ENCODE assay signal across 21 cellular contexts in the genomic region with DNA sequence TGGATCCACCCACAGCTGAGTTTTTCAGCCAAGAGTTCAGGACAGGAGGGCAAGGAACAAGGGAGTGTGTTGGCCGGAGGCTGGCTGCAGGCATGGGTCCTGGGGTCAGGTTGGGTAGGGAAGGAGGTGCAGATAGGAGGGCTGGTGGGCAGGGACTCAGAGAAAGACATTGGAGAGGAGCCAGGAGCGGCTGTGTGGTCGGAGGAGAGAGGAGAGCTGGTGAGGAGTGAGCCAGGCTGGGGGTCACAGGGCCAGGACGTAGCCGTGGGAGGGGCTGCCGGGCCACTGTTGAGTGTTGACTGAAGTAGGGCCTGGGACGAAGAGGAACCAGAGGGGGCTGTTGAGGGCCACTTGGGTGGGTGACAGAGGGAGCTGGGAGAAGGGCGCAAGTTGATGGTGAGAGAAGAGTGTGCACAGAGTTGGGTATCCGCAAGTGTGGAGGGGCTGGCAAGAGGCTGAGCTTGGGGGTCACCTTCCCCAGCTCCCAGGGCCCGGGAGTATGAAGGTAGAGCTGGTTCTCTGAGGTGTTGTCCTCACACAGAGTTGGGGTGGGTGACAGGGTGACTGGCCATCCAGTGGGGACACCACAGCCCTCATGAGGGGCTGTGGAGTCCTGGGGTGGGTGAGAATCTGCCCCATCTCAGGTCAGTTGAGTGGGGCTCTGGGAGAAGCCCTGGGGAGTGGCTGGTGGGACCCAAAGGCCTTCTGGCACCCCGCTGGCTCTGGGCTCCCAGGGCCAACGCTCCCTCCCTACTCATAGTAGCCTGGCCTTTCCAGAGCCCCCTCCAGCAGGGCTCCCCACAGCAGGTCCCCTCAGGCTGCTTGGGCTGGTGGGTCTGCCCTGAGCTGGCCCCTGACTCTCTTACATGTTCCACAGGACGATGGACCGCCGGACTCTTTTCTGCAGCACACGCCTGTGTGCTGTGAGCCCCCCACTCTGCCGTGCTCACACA. TPM values are rescaled to one million over a fixed set of nuclear protein-coding genes. Genes with fewer than 3 reads are reported as not detected.
"Had no signal": no experiment of that assay in that cellular context is flagged by ENCODE, and none has a peak within 500 bp of the region (broad histone marks: within the 10 kb centered on the region; RNA-seq: fewer than 3 reads in every experiment).

No MANE protein-coding gene starts in this region.

- DNase-seq: activated naive CD8-positive, alpha-beta T cell treated with anti-CD3 and anti-CD28 coated beads, Interleukin-2, amount 10 ng/mL, durations not matched to agents 7 days and 5 days; brain microvascular endothelial cell; effector memory CD4-positive, alpha-beta T cell; mammary epithelial cell; naive B cell; occipital lobe; small intestine; stomach had no signal

- H3K4me3 Mint-ChIP-seq: activated naive CD8-positive, alpha-beta T cell treated with anti-CD3 and anti-CD28 coated beads, Interleukin-2, amount 10 ng/mL, durations not matched to agents 7 days and 5 days; activated T-helper 1 cell treated with anti-CD3 and anti-CD28 coated beads, Interleukin-12 subunit alpha, Interleukin-12 subunit beta, Interleukin-2, Interleukin-4 antibody, amounts not matched to agents 30 ng/mL and 10 ng/mL and 1 ng/mL, durations not matched to agents 14 hours and 24 hours and 36 hours; dendritic cell treated with granulocyte-macrophage colony-stimulating factor and Interleukin-4, amounts not matched to agents 40 ng/mL and 50 ng/mL, for 4 days; naive B cell had no signal

- H3K36me3 Mint-ChIP-seq: activated naive CD8-positive, alpha-beta T cell treated with anti-CD3 and anti-CD28 coated beads, Interleukin-2, amount 10 ng/mL, durations not matched to agents 7 days and 5 days; naive B cell had no signal

- H3K27me3 ChIP-seq: brain microvascular endothelial cell, heart left ventricle, right atrium auricular region, stomach had no signal

- H3K4me3 ChIP-seq: heart left ventricle, right atrium auricular region, stomach, thoracic aorta had no signal

- FAIRE-seq: frontal cortex, islet of Langerhans, small intestine had no signal

- H3K27me3 Mint-ChIP-seq: activated naive CD8-positive, alpha-beta T cell treated with anti-CD3 and anti-CD28 coated beads, Interleukin-2, amount 10 ng/mL, durations not matched to agents 7 days and 5 days had no signal

- H3K36me3 ChIP-seq: brain microvascular endothelial cell had no signal

- ATAC-seq: activated CD4-positive, CD25-positive, alpha-beta regulatory T cell treated with anti-CD3 and anti-CD28 coated beads, Interleukin-2, amount 50 U/mL, for 24 hours; heart left ventricle; left lobe of liver had no signal

- H3K27ac Mint-ChIP-seq: activated T-helper 1 cell treated with anti-CD3 and anti-CD28 coated beads, Interleukin-12 subunit alpha, Interleukin-12 subunit beta, Interleukin-2, Interleukin-4 antibody, amounts not matched to agents 30 ng/mL and 10 ng/mL and 1 ng/mL, durations not matched to agents 14 hours and 24 hours and 36 hours; dendritic cell treated with granulocyte-macrophage colony-stimulating factor and Interleukin-4, amounts not matched to agents 40 ng/mL and 50 ng/mL, for 4 days; progenitor cell of endocrine pancreas had no signal

- H3K27ac ChIP-seq: brain microvascular endothelial cell, heart left ventricle, right atrium auricular region, stomach, thoracic aorta had no signal

- H3K9me3 Mint-ChIP-seq: activated naive CD8-positive, alpha-beta T cell treated with anti-CD3 and anti-CD28 coated beads, Interleukin-2, amount 10 ng/mL, durations not matched to agents 7 days and 5 days; activated T-helper 1 cell treated with anti-CD3 and anti-CD28 coated beads, Interleukin-12 subunit alpha, Interleukin-12 subunit beta, Interleukin-2, Interleukin-4 antibody, amounts not matched to agents 30 ng/mL and 10 ng/mL and 1 ng/mL, durations not matched to agents 14 hours and 24 hours and 36 hours; dendritic cell treated with granulocyte-macrophage colony-stimulating factor and Interleukin-4, amounts not matched to agents 40 ng/mL and 50 ng/mL, for 4 days; naive B cell had no signal

- H3K9me3 ChIP-seq: heart left ventricle, right atrium auricular region, stomach, thoracic aorta had no signal

- H3K4me1 ChIP-seq: right atrium auricular region had no signal

RNA-seq across cellular contexts. Expression of a gene that starts 21.9 kb away (rescaled TPM):
- total RNA-seq: activated CD8-positive, alpha-beta memory T cell treated with anti-CD3 and anti-CD28 coated beads for 36 hours; activated T-helper 1 cell treated with anti-CD3 and anti-CD28 coated beads, Interleukin-12 subunit alpha, Interleukin-12 subunit beta, Interleukin-2, Interleukin-4 antibody, amounts not matched to agents 30 ng/mL and 10 ng/mL and 1 ng/mL, durations not matched to agents 14 hours and 24 hours and 36 hours; mammary epithelial cell had no signal
- polyA plus RNA-seq: mammary epithelial cell had no signal

RNA-seq across cellular contexts. Expression of a gene that starts 58.5 kb away (rescaled TPM):
- total RNA-seq: activated CD8-positive, alpha-beta memory T cell treated with anti-CD3 and anti-CD28 coated beads for 36 hours; activated naive CD8-positive, alpha-beta T cell treated with anti-CD3 and anti-CD28 coated beads, Interleukin-2, amount 10 ng/mL, durations not matched to agents 7 days and 5 days; activated T-helper 1 cell treated with anti-CD3 and anti-CD28 coated beads, Interleukin-12 subunit alpha, Interleukin-12 subunit beta, Interleukin-2, Interleukin-4 antibody, amounts not matched to agents 30 ng/mL and 10 ng/mL and 1 ng/mL, durations not matched to agents 14 hours and 24 hours and 36 hours; epithelial cell of proximal tubule; frontal cortex; mammary epithelial cell; occipital lobe; progenitor cell of endocrine pancreas; urinary bladder had no signal
- polyA plus RNA-seq: mammary epithelial cell had no signal
